In the genomic region with DNA sequence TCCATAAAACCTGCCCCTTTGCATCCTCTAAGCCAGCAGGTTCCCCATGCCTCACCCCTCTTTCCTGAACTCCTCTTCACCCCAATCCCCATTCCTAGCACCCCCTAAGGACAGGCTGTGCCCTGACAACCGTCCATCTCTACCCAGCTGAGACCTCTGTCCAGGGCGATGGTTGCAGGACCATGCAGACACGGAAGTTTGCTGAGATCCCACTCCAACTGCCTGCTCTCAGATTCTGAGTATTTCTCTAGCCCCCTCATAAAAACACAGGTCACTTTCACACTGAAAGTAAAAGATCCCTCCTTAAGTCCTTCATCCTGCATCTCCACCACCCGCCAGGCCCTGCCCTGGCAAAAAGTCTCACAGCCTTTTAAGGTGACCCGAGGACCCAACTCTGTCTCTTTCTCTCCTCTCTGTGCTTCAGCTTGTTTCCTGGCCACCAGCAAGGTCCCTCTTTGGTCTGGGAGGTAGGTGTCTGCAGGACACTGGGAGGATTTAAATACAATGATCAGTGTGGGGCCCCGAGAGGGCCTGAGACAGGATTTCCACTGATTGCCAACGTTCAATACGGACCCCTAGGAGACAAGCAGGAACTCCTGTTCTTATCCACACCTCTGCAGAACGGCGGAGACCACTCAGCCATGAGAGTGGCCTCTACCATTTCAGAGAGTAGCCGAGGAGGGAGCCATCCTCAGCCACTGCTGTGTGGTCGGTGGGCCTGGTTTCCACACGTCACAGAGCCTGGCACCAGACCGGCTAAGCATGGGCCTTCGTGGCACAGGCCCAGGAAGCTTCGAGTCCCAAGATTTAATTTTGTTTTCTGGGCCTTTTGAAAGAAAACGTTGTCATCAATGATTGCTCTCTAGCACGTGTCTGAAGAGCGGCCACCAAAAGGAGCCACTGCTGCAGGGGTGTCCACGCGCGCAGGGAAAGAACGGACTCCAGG, we compare ENCODE assay signal across 17 cellular contexts. TPM values are rescaled to one million over a fixed set of nuclear protein-coding genes. Genes with fewer than 3 reads are reported as not detected.
A peak's percentile ranks its signal among the peaks of the same experiment; 100 is the strongest.
DNase-seq lines count a peak whose midpoint lies in the region; ATAC-seq and TF ChIP-seq lines count a peak whose summit lies in the region.
"Had no signal": no experiment of that assay in that cellular context is flagged by ENCODE, and none has a peak within 500 bp of the region (broad histone marks: within the 10 kb centered on the region; RNA-seq: fewer than 3 reads in every experiment).

No MANE protein-coding gene starts in this region.

- H3K36me3 ChIP-seq in left lung (no peaks in the 10 kb centered on the region), thoracic aorta (no peaks in the 10 kb centered on the region), testis (ENCODE audit: low read depth, missing control alignments) (no peaks in the 10 kb centered on the region)

- WGBS in testis, 2 donors = 82 to 95% methylated on average over 21 to 23 of the region's 23 CpGs

- DNase-seq in activated naive CD4-positive, alpha-beta T cell treated with anti-CD3 and anti-CD28 coated beads, Interleukin-2, amount 50 U/mL, for 72 hours (ENCODE audit: low spot score in 2 of 2) = peak in 1 of 2 donors; percentile 48
- DNase-seq in activated naive CD4-positive, alpha-beta T cell treated with anti-CD3 and anti-CD28 coated beads for 36 hours = no peak
- DNase-seq in left lung (peak; percentile 22 to 41), thoracic aorta (ENCODE audit: low spot score) (no peak), testis (no peak), NCI-H2081 (lab: John Stamatoyannopoulos, UW) (no peak), HCEC 1CT (no peak)
- DNase-seq: foreskin melanocyte, NCI-H1417 treated with DMSO at 0.1 percent for 48 hours, NCI-H774 had no signal

- no peaks in the 10 kb centered on the region for H3K36me3 Mint-ChIP-seq in activated naive CD4-positive, alpha-beta T cell treated with anti-CD3 and anti-CD28 coated beads, Interleukin-2, amount 50 U/mL, for 72 hours
- no peaks in the 10 kb centered on the region for H3K36me3 Mint-ChIP-seq in activated naive CD4-positive, alpha-beta T cell treated with anti-CD3 and anti-CD28 coated beads for 36 hours (ENCODE audit: low read depth)
- H3K36me3 Mint-ChIP-seq in activated T-helper 17 cell treated with anti-CD3 and anti-CD28 coated beads, Interleukin-2, amount 50 U/mL, for 72 hours (ENCODE audit: low read depth) = no peaks in the 10 kb centered on the region

- H3K27ac ChIP-seq in left lung (no peak overlapping the region), thoracic aorta (peak overlapping the region; percentile 79 to 85), testis (no peak overlapping the region)

- no peaks in the 10 kb centered on the region for H3K27me3 Mint-ChIP-seq in activated naive CD4-positive, alpha-beta T cell treated with anti-CD3 and anti-CD28 coated beads for 36 hours (ENCODE audit: low read depth)
- H3K27me3 Mint-ChIP-seq in activated T-helper 17 cell treated with anti-CD3 and anti-CD28 coated beads, Interleukin-2, amount 50 U/mL, for 72 hours = peaks cover 4% of the 10 kb centered on the region

- no peak for TF ChIP-seq POLR2A in testis (IDR thresholded peaks at IDR 0.05)

- intact Hi-C loops in activated naive CD4-positive, alpha-beta T cell treated with anti-CD3 and anti-CD28 coated beads for 36 hours (cut with micrococcal nuclease) = loop anchor here (1.0 to 5.0 kb wide), 3 partner anchors 12 to 106 kb away; no protein-coding TSS in a partner anchor
- intact Hi-C loops in left lung (cut with DNase I) (no loop called here), testis (cut with DNase I; ENCODE audit: low total_unique reads) (no loop called here)

- H3K4me3 ChIP-seq in left lung (no peak overlapping the region), thoracic aorta (no peak overlapping the region), testis (no peak overlapping the region)

- peak overlapping the region; percentile 45 to 70 for H3K27ac Mint-ChIP-seq in activated naive CD4-positive, alpha-beta T cell treated with anti-CD3 and anti-CD28 coated beads, Interleukin-2, amount 50 U/mL, for 72 hours
- no peak overlapping the region for H3K27ac Mint-ChIP-seq in activated naive CD4-positive, alpha-beta T cell treated with anti-CD3 and anti-CD28 coated beads for 36 hours
- peak overlapping the region; percentile 77 for H3K27ac Mint-ChIP-seq in activated T-helper 17 cell treated with anti-CD3 and anti-CD28 coated beads, Interleukin-2, amount 50 U/mL, for 72 hours

- TF ChIP-seq CTCF in left lung (IDR thresholded peaks at IDR 0.05) (no peak), thoracic aorta (IDR thresholded peaks at IDR 0.05) (no peak), testis (IDR thresholded peaks at IDR 0.05) (no peak)

- H3K27me3 ChIP-seq in left lung = no peaks in the 10 kb centered on the region
- no peaks in the 10 kb centered on the region for H3K27me3 ChIP-seq in thoracic aorta (replicated peaks; ENCODE audit: insufficient read depth)
- H3K27me3 ChIP-seq in testis = no peaks in the 10 kb centered on the region

- H3K4me1 ChIP-seq in left lung = peaks cover 11 to 14% of the 10 kb centered on the region in 2 donors
- H3K4me1 ChIP-seq in thoracic aorta (ENCODE audit: control insufficient read depth in 1 of 2, low read depth in 2 of 2) = peaks cover 34 to 95% of the 10 kb centered on the region in 2 donors
- peaks cover 33% of the 10 kb centered on the region for H3K4me1 ChIP-seq in testis

- no peak for ATAC-seq in activated naive CD4-positive, alpha-beta T cell treated with anti-CD3 and anti-CD28 coated beads, Interleukin-2, amount 50 U/mL, for 72 hours
- ATAC-seq in activated T-helper 17 cell treated with anti-CD3 and anti-CD28 coated beads, Interleukin-2, amount 50 U/mL, for 72 hours (replicated peaks) = no peak
- ATAC-seq in left lung (no peak), thoracic aorta (ENCODE audit: insufficient number of reproducible peaks, low FRiP score, low read depth) (no peak)
- ATAC-seq: HCT116, SK-N-SH treated with all-trans-retinoic acid at 6 μM for 48 hours had no signal

- no peak overlapping the region for H3K4me3 Mint-ChIP-seq in activated naive CD4-positive, alpha-beta T cell treated with anti-CD3 and anti-CD28 coated beads for 36 hours
- H3K4me3 Mint-ChIP-seq in activated T-helper 17 cell treated with anti-CD3 and anti-CD28 coated beads, Interleukin-2, amount 50 U/mL, for 72 hours = peak overlapping the region; percentile 52

- no peaks in the 10 kb centered on the region for H3K9me3 ChIP-seq in left lung
- no peaks in the 10 kb centered on the region for H3K9me3 ChIP-seq in thoracic aorta
- H3K9me3 ChIP-seq in testis = no peaks in the 10 kb centered on the region

- peaks cover 32% of the 10 kb centered on the region for H3K4me1 Mint-ChIP-seq in activated naive CD4-positive, alpha-beta T cell treated with anti-CD3 and anti-CD28 coated beads for 36 hours (ENCODE audit: low read depth)
- peaks cover 19% of the 10 kb centered on the region for H3K4me1 Mint-ChIP-seq in activated T-helper 17 cell treated with anti-CD3 and anti-CD28 coated beads, Interleukin-2, amount 50 U/mL, for 72 hours

- no peaks in the 10 kb centered on the region for H3K9me3 Mint-ChIP-seq in activated naive CD4-positive, alpha-beta T cell treated with anti-CD3 and anti-CD28 coated beads, Interleukin-2, amount 50 U/mL, for 72 hours
- H3K9me3 Mint-ChIP-seq in activated naive CD4-positive, alpha-beta T cell treated with anti-CD3 and anti-CD28 coated beads for 36 hours = no peaks in the 10 kb centered on the region
- no peaks in the 10 kb centered on the region for H3K9me3 Mint-ChIP-seq in activated T-helper 17 cell treated with anti-CD3 and anti-CD28 coated beads, Interleukin-2, amount 50 U/mL, for 72 hours

- CTCF ChIA-PET in activated naive CD4-positive, alpha-beta T cell treated with anti-CD3 and anti-CD28 coated beads for 36 hours (lab: Charles Lee) = interaction anchor here (0.6 kb wide), 1 partner anchor 1093 kb away, joined by 3 read pairs; no protein-coding TSS in a partner anchor

RNA-seq across cellular contexts. Expression of gene CALML3, which starts 27.9 kb away (rescaled TPM):
- not detected for total RNA-seq in activated naive CD4-positive, alpha-beta T cell treated with anti-CD3 and anti-CD28 coated beads, Interleukin-2, amount 50 U/mL, for 72 hours
- total RNA-seq in activated naive CD4-positive, alpha-beta T cell treated with anti-CD3 and anti-CD28 coated beads for 36 hours = not detected
- not detected for total RNA-seq in activated T-helper 17 cell treated with anti-CD3 and anti-CD28 coated beads, Interleukin-2, amount 50 U/mL, for 72 hours
- not detected for total RNA-seq in left lung
- total RNA-seq in thoracic aorta = not detected
- total RNA-seq in testis = under 1 TPM; 0.19 to 0.63 TPM
- 1.5 TPM for polyA plus RNA-seq in testis (ENCODE audit: insufficient read depth, low read depth, low replicate concordance)
- total RNA-seq: Daoy, dermis microvascular lymphatic vessel endothelial cell, HT-29, kidney epithelial cell had no signal

RNA-seq across cellular contexts. Expression of gene CALML5, which starts 53.3 kb away (rescaled TPM):
- not detected for total RNA-seq in activated naive CD4-positive, alpha-beta T cell treated with anti-CD3 and anti-CD28 coated beads, Interleukin-2, amount 50 U/mL, for 72 hours
- total RNA-seq in activated naive CD4-positive, alpha-beta T cell treated with anti-CD3 and anti-CD28 coated beads for 36 hours = not detected
- not detected for total RNA-seq in activated T-helper 17 cell treated with anti-CD3 and anti-CD28 coated beads, Interleukin-2, amount 50 U/mL, for 72 hours
- total RNA-seq in left lung (not detected), thoracic aorta (1 to 10 TPM in 1 of 2 donors, not detected in 1; 3.7 TPM), testis (under 1 TPM in 1 of 2 donors, not detected in 1; 0.50 TPM)
- not detected for polyA plus RNA-seq in testis (ENCODE audit: insufficient read depth, low read depth, low replicate concordance)
- total RNA-seq: Daoy, dermis microvascular lymphatic vessel endothelial cell, kidney epithelial cell had no signal

Comparison
In these comparisons a context has a peak if more than half of its experiments do, and no peak if none do; other contexts are left out.
1. DNase-seq: peak in left lung (2 of 2); none in activated naive CD4-positive, alpha-beta T cell treated with anti-CD3 and anti-CD28 coated beads for 36 hours (single experiment), thoracic aorta (single experiment), testis (single experiment), NCI-H2081 (0 of 2) and HCEC 1CT (single experiment).
2. H3K27ac ChIP-seq: peak in thoracic aorta (2 of 2); none in left lung (0 of 2) and testis (0 of 2).